Comparison of ENCODE assay signal across 3 cellular contexts in the genomic region with DNA sequence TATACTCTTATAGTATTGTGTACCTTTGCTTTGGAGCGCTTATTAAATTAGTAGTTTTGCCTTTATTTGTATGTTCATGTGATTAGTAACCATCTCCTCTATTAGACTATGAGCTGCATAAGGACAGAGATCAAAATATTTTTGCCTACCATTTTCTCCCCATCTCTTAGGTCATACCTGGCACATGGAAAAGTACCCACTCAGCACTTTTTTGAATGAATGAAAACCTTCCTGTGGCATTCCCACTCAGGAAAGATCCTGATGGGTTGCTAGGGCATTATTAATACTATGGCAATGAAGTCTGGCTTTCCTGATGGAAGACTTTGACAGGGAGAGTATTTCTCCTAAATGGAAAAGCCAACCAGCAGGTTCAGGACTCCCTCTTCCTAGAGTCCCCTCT.
A peak's percentile ranks its signal among the peaks of the same experiment; 100 is the strongest.
TF ChIP-seq lines count a peak whose summit lies in the region.

No MANE protein-coding gene starts in this region.

TF ChIP-seq in A549, 52 proteins besides CTCF, POLR2A, EP300 and RAD21:
- peak; percentile 94 for TF ChIP-seq MAFK (IDR thresholded peaks at IDR 0.05; ENCODE audit: partially characterized antibody)
- TF ChIP-seq GATA3 (IDR thresholded peaks at IDR 0.05; ENCODE audit: borderline replicate concordance): no peak
TF ChIP-seq in A549: peak in this region for 1.

TF ChIP-seq in GM23338, 12 proteins besides CTCF, POLR2A, EP300 and RAD21 (continues in another document):
- TF ChIP-seq, protein P1, sequence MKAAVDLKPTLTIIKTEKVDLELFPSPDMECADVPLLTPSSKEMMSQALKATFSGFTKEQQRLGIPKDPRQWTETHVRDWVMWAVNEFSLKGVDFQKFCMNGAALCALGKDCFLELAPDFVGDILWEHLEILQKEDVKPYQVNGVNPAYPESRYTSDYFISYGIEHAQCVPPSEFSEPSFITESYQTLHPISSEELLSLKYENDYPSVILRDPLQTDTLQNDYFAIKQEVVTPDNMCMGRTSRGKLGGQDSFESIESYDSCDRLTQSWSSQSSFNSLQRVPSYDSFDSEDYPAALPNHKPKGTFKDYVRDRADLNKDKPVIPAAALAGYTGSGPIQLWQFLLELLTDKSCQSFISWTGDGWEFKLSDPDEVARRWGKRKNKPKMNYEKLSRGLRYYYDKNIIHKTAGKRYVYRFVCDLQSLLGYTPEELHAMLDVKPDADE (IDR thresholded peaks at IDR 0.05): no peak
- TF ChIP-seq CREB1 (CRISPR knock-in tag; IDR thresholded peaks at IDR 0.05; ENCODE audit: low read depth) (no peak), ZNF114 (CRISPR knock-in tag; IDR thresholded peaks at IDR 0.05) (no peak), NANOG (IDR thresholded peaks at IDR 0.05; ENCODE audit: borderline replicate concordance) (no peak), EZH2 (IDR thresholded peaks at IDR 0.05; ENCODE audit: low read depth, unreplicated experiment) (no peak), POLR2AphosphoS5 (IDR thresholded peaks at IDR 0.05; ENCODE audit: low read depth) (no peak), JUNB (IDR thresholded peaks at IDR 0.05; ENCODE audit: unreplicated experiment) (no peak), EZH2phosphoT487 (IDR thresholded peaks at IDR 0.05; ENCODE audit: unreplicated experiment) (no peak)
- TF ChIP-seq, protein P2, sequence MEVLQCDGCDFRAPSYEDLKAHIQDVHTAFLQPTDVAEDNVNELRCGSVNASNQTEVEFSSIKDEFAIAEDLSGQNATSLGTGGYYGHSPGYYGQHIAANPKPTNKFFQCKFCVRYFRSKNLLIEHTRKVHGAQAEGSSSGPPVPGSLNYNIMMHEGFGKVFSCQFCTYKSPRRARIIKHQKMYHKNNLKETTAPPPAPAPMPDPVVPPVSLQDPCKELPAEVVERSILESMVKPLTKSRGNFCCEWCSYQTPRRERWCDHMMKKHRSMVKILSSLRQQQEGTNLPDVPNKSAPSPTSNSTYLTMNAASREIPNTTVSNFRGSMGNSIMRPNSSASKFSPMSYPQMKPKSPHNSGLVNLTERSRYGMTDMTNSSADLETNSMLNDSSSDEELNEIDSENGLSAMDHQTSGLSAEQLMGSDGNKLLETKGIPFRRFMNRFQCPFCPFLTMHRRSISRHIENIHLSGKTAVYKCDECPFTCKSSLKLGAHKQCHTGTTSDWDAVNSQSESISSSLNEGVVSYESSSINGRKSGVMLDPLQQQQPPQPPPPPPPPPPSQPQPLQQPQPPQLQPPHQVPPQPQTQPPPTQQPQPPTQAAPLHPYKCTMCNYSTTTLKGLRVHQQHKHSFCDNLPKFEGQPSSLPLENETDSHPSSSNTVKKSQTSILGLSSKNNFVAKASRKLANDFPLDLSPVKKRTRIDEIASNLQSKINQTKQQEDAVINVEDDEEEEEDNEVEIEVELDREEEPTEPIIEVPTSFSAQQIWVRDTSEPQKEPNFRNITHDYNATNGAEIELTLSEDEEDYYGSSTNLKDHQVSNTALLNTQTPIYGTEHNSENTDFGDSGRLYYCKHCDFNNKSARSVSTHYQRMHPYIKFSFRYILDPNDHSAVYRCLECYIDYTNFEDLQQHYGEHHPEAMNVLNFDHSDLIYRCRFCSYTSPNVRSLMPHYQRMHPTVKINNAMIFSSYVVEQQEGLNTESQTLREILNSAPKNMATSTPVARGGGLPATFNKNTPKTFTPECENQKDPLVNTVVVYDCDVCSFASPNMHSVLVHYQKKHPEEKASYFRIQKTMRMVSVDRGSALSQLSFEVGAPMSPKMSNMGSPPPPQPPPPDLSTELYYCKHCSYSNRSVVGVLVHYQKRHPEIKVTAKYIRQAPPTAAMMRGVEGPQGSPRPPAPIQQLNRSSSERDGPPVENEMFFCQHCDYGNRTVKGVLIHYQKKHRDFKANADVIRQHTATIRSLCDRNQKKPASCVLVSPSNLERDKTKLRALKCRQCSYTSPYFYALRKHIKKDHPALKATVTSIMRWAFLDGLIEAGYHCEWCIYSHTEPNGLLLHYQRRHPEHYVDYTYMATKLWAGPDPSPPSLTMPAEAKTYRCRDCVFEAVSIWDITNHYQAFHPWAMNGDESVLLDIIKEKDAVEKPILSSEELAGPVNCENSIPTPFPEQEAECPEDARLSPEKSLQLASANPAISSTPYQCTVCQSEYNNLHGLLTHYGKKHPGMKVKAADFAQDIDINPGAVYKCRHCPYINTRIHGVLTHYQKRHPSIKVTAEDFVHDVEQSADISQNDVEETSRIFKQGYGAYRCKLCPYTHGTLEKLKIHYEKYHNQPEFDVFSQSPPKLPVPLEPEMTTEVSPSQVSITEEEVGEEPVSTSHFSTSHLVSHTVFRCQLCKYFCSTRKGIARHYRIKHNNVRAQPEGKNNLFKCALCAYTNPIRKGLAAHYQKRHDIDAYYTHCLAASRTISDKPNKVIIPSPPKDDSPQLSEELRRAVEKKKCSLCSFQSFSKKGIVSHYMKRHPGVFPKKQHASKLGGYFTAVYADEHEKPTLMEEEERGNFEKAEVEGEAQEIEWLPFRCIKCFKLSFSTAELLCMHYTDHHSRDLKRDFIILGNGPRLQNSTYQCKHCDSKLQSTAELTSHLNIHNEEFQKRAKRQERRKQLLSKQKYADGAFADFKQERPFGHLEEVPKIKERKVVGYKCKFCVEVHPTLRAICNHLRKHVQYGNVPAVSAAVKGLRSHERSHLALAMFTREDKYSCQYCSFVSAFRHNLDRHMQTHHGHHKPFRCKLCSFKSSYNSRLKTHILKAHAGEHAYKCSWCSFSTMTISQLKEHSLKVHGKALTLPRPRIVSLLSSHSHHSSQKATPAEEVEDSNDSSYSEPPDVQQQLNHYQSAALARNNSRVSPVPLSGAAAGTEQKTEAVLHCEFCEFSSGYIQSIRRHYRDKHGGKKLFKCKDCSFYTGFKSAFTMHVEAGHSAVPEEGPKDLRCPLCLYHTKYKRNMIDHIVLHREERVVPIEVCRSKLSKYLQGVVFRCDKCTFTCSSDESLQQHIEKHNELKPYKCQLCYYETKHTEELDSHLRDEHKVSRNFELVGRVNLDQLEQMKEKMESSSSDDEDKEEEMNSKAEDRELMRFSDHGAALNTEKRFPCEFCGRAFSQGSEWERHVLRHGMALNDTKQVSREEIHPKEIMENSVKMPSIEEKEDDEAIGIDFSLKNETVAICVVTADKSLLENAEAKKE (CRISPR knock-in tag; IDR thresholded peaks at IDR 0.05): no peak

TF ChIP-seq in K562, 482 proteins besides CTCF, POLR2A, EP300 and RAD21:
- TF ChIP-seq ZNF584 (CRISPR knock-in tag; IDR thresholded peaks at IDR 0.05; ENCODE audit: low read depth): no peak
- TF ChIP-seq MAFF (IDR thresholded peaks at IDR 0.05; ENCODE audit: low read length): peak; percentile 90
- TF ChIP-seq MAFK (IDR thresholded peaks at IDR 0.05; ENCODE audit: low read length): peak; percentile 88
- peak; percentile 89 for TF ChIP-seq ZNF316 (IDR thresholded peaks at IDR 0.05)
- peak; percentile 80; the same call in 1 of the 2 replicates for TF ChIP-seq C11orf30 (IDR thresholded peaks at IDR 0.05; ENCODE audit: low read depth)
- TF ChIP-seq MAFG (tag; conservative IDR thresholded peaks at IDR 0.05): peak; percentile 82
